In genomic region chr7:119861385-119861784, GRCh38 we compare ENCODE assay signal across 28 cellular contexts.
"Had no signal": no experiment of that assay in that cellular context is flagged by ENCODE, and none has a peak within 500 bp of the region (broad histone marks: within the 10 kb centered on the region; RNA-seq: fewer than 3 reads in every experiment).

No MANE protein-coding gene starts in this region.

- ATAC-seq: effector memory CD8-positive, alpha-beta T cell; esophagus mucosa; foreskin keratinocyte; gastrocnemius medialis; gastroesophageal sphincter; heart left ventricle; heart right ventricle had no signal

- FAIRE-seq: colon, endometrium, endothelial cell of umbilical vein, frontal cortex had no signal

- H3K4me1 ChIP-seq: colonic mucosa, esophagus muscularis mucosa, esophagus squamous epithelium, foreskin keratinocyte, gastrocnemius medialis, gastroesophageal sphincter, heart left ventricle, heart right ventricle had no signal

- DNase-seq: colonic mucosa; cortex of kidney; dermis blood vessel endothelial cell; dorsolateral prefrontal cortex; effector CD4-positive, alpha-beta T cell; effector CD8-positive, alpha-beta T cell; effector memory CD4-positive, alpha-beta T cell; effector memory CD8-positive, alpha-beta T cell; endodermal cell; erythroblast; esophagus squamous epithelium; foreskin fibroblast; foreskin keratinocyte; foreskin melanocyte; gastrocnemius medialis; glutamatergic neuron; head of caudate nucleus; heart left ventricle; heart right ventricle had no signal

- H3K36me3 ChIP-seq: colonic mucosa, esophagus muscularis mucosa, esophagus squamous epithelium, gastrocnemius medialis, gastroesophageal sphincter, heart left ventricle, heart right ventricle had no signal

- H3K9me3 ChIP-seq: colonic mucosa, esophagus muscularis mucosa, esophagus squamous epithelium, gastrocnemius medialis, gastroesophageal sphincter, heart left ventricle had no signal

- H3K27ac ChIP-seq: colonic mucosa, coronary artery, dorsolateral prefrontal cortex, epithelial cell of prostate, esophagus muscularis mucosa, esophagus squamous epithelium, foreskin keratinocyte, gastrocnemius medialis, gastroesophageal sphincter, heart left ventricle, heart right ventricle had no signal

- H3K4me3 ChIP-seq: colonic mucosa, coronary artery, dorsolateral prefrontal cortex, esophagus muscularis mucosa, esophagus squamous epithelium, gastrocnemius medialis, gastroesophageal sphincter, heart left ventricle, heart right ventricle had no signal

- H3K27me3 ChIP-seq: colonic mucosa, dorsolateral prefrontal cortex, esophagus muscularis mucosa, esophagus squamous epithelium, foreskin keratinocyte, gastrocnemius medialis, gastroesophageal sphincter, heart left ventricle, heart right ventricle had no signal
